In the genomic region with DNA sequence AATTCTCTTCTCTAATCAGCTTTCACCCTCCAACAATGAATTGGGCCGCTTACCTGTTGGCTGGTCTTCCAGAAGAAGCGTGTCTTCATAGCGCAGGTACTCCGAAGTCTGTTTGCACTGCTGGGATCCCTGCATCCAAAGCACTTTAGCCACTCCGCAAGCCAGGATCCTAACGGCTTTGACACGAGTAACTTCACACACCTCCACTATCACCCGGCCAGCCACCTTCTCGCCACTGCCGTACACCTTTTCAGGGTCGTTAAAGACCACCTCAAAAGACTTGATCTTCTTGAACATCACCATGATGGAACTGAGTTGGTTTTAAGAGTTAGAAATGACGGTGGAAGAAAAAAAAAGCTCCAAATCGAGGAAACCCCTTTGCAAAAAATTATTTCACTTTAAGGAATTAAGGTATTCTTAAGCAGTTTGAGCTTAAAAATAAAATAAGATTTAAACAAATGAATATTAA, we compare ENCODE assay signal across 1 cellular context.
TF ChIP-seq lines count a peak whose summit lies in the region.

No MANE protein-coding gene starts in this region.

TF ChIP-seq in K562, 482 proteins besides CTCF, POLR2A, EP300 and RAD21 (continues in another document):
- TF ChIP-seq, protein P1, sequence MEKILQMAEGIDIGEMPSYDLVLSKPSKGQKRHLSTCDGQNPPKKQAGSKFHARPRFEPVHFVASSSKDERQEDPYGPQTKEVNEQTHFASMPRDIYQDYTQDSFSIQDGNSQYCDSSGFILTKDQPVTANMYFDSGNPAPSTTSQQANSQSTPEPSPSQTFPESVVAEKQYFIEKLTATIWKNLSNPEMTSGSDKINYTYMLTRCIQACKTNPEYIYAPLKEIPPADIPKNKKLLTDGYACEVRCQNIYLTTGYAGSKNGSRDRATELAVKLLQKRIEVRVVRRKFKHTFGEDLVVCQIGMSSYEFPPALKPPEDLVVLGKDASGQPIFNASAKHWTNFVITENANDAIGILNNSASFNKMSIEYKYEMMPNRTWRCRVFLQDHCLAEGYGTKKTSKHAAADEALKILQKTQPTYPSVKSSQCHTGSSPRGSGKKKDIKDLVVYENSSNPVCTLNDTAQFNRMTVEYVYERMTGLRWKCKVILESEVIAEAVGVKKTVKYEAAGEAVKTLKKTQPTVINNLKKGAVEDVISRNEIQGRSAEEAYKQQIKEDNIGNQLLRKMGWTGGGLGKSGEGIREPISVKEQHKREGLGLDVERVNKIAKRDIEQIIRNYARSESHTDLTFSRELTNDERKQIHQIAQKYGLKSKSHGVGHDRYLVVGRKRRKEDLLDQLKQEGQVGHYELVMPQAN (IDR thresholded peaks at IDR 0.05; ENCODE audit: borderline replicate concordance) = peak; percentile 69
- peak; percentile 80 for TF ChIP-seq SOX6 (IDR thresholded peaks at IDR 0.05)
- TF ChIP-seq HMG20B (CRISPR knock-in tag; IDR thresholded peaks at IDR 0.05) = 0 out of 2 replicates have a peak, but pooled peaks have one; percentile 71
- TF ChIP-seq HDAC1 (IDR thresholded peaks at IDR 0.05) = peak in 1 of 2 experiments; percentile 58; a peak in 1 of 4 replicates
- TF ChIP-seq KAT7 (CRISPR knock-in tag; IDR thresholded peaks at IDR 0.05; ENCODE audit: borderline replicate concordance) = 0 out of 2 replicates have a peak, but pooled peaks have one; percentile 31
- 0 out of 4 replicates have a peak, but pooled peaks of 1 of the 2 experiments have one; percentile 3 for TF ChIP-seq KDM1A (IDR thresholded peaks at IDR 0.05)
- no peak for TF ChIP-seq MCM5 (IDR thresholded peaks at IDR 0.05; ENCODE audit: low read depth)
- TF ChIP-seq ZBTB12 (CRISPR knock-in tag; IDR thresholded peaks at IDR 0.05) = no peak
- TF ChIP-seq MXI1 (IDR thresholded peaks at IDR 0.05; ENCODE audit: low read depth, low read length) = no peak
- TF ChIP-seq ZNF77 (CRISPR knock-in tag; IDR thresholded peaks at IDR 0.05) = peak; percentile 84; the same call in 1 of the 2 replicates
- TF ChIP-seq KDM5B (IDR thresholded peaks at IDR 0.05; ENCODE audit: insufficient replicate concordance, low read depth, low read length) = peak; percentile 62
- no peak for TF ChIP-seq MEIS2 (IDR thresholded peaks at IDR 0.05; ENCODE audit: partially characterized antibody)
- 0 out of 2 replicates have a peak, but pooled peaks have one; percentile 13 for TF ChIP-seq ZNF584 (CRISPR knock-in tag; IDR thresholded peaks at IDR 0.05; ENCODE audit: low read depth)
- 0 out of 2 replicates have a peak, but pooled peaks have one; percentile 26 for TF ChIP-seq RFX1 (IDR thresholded peaks at IDR 0.05)
- TF ChIP-seq TFE3 (CRISPR knock-in tag; IDR thresholded peaks at IDR 0.05) = no peak
- TF ChIP-seq UBTF (IDR thresholded peaks at IDR 0.05; ENCODE audit: borderline replicate concordance in 1 of 2, low read depth in 2 of 2, low read length in 2 of 2) = peak in 1 of 2 experiments; percentile 65; a peak in 1 of 4 replicates
- TF ChIP-seq ZBTB7A (IDR thresholded peaks at IDR 0.05; ENCODE audit: borderline replicate concordance, control insufficient read depth, low read depth, low read length) = peak; percentile 78
- TF ChIP-seq RBM17 (IDR thresholded peaks at IDR 0.05; ENCODE audit: borderline replicate concordance, low read depth, low read length) = no peak
- TF ChIP-seq JUND (IDR thresholded peaks at IDR 0.05; ENCODE audit: borderline replicate concordance, low read depth, low read length) = 0 out of 2 replicates have a peak, but pooled peaks have one; percentile 2
- no peak for TF ChIP-seq JUND (tag; IDR thresholded peaks at IDR 0.05; ENCODE audit: borderline replicate concordance, low read depth, low read length)
- TF ChIP-seq, protein P2, sequence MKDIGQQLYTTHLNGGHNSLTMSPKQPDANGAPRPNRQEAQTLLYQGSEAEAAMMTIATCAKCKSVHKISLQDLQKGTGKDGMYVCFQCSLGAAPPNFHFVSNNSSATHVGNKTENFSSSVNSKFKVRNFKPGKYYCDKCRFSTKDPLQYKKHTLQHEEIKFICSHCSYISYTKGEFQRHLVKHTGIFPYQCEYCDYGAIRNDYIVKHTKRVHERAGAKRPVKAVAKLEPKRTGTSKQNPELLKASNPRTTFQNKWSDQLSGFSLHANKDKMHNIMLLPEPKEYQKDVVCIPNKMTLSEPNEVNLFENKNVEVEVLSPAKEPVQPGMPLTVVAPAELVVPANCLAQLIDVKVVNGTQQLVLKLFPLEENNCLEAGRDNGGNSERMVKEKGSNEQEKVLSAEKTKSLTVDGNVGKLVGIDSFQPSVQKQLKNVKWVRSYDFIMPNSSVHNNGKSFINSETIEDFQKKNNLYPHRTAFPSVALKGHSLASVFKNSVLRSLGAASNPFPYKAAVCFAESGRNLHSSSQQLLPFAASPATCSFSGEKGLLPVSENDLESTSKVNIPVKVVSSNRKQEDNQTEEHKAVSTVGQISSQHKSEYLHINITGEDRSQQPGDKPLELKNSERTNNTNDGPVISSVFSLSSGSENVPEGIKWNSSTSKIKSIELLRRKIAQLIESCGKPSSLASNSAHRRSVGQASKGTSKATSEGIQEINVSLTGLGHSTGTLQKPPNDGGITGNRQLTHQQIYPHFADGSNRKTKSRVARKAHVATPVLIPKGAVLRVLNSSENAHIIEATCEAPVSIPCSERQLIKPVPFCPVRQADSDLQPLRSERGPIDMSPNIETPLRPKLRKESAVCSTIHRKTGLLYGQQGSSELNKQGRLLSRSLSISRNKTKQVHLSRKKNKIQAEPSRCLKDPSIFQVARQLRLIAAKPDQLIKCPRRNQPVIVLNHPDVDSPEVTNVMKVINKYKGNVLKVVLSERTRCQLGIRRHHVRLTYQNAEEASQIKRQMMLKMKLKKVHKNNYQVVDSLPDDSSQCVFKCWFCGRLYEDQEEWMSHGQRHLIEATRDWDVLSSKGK (CRISPR knock-in tag; IDR thresholded peaks at IDR 0.05) = peak; percentile 13; the same call in 1 of the 2 replicates
- peak; percentile 95 for TF ChIP-seq LARP7 (IDR thresholded peaks at IDR 0.05)
- peak; percentile 44; the same call in 1 of the 2 replicates for TF ChIP-seq OTX1 (CRISPR knock-in tag; IDR thresholded peaks at IDR 0.05)
- TF ChIP-seq EWSR1 (IDR thresholded peaks at IDR 0.05; ENCODE audit: borderline replicate concordance, low read depth, partially characterized antibody) = no peak
- TF ChIP-seq, protein P3, sequence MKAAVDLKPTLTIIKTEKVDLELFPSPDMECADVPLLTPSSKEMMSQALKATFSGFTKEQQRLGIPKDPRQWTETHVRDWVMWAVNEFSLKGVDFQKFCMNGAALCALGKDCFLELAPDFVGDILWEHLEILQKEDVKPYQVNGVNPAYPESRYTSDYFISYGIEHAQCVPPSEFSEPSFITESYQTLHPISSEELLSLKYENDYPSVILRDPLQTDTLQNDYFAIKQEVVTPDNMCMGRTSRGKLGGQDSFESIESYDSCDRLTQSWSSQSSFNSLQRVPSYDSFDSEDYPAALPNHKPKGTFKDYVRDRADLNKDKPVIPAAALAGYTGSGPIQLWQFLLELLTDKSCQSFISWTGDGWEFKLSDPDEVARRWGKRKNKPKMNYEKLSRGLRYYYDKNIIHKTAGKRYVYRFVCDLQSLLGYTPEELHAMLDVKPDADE (conservative IDR thresholded peaks at IDR 0.05; ENCODE audit: control insufficient read depth, low read depth, low read length) = peak; percentile 50; the same call in 1 of the 2 replicates
- TF ChIP-seq KLF10 (CRISPR knock-in tag; IDR thresholded peaks at IDR 0.05) = peak; percentile 64
- no peak for TF ChIP-seq GATAD2B (IDR thresholded peaks at IDR 0.05; ENCODE audit: borderline replicate concordance)
- TF ChIP-seq ERF (CRISPR knock-in tag; IDR thresholded peaks at IDR 0.05) = peak; percentile 70; the same call in 1 of the 2 replicates
- TF ChIP-seq CCNT2 (IDR thresholded peaks at IDR 0.05; ENCODE audit: borderline replicate concordance, extremely low read depth, insufficient read length, low read depth, low read length) = peak; percentile 10
- TF ChIP-seq, protein P4, sequence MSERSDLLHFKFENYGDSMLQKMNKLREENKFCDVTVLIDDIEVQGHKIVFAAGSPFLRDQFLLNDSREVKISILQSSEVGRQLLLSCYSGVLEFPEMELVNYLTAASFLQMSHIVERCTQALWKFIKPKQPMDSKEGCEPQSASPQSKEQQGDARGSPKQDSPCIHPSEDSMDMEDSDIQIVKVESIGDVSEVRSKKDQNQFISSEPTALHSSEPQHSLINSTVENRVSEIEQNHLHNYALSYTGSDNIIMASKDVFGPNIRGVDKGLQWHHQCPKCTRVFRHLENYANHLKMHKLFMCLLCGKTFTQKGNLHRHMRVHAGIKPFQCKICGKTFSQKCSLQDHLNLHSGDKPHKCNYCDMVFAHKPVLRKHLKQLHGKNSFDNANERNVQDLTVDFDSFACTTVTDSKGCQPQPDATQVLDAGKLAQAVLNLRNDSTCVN (CRISPR knock-in tag; IDR thresholded peaks at IDR 0.05) = peak; percentile 26; the same call in 1 of the 2 replicates
- peak; percentile 28; the same call in 1 of the 2 replicates for TF ChIP-seq CHAMP1 (IDR thresholded peaks at IDR 0.05)
- no peak for TF ChIP-seq MEF2A (IDR thresholded peaks at IDR 0.05; ENCODE audit: control insufficient read depth, low read depth, low read length)
- TF ChIP-seq SMARCA4 (IDR thresholded peaks at IDR 0.05) = no peak
- no peak for TF ChIP-seq CEBPG (CRISPR knock-in tag; IDR thresholded peaks at IDR 0.05)
- no peak for TF ChIP-seq CEBPG (tag; conservative IDR thresholded peaks at IDR 0.05 in 1 of 2, IDR thresholded peaks at IDR 0.05 in 1 of 2)
- TF ChIP-seq SP1 (CRISPR knock-in tag; IDR thresholded peaks at IDR 0.05) = no peak
- no peak for TF ChIP-seq GTF2E2 (tag; IDR thresholded peaks at IDR 0.05)
- peak; percentile 32; the same call in 1 of the 2 replicates for TF ChIP-seq ZNF3 (CRISPR knock-in tag; IDR thresholded peaks at IDR 0.05)
- 0 out of 2 replicates have a peak, but pooled peaks have one; percentile 6 for TF ChIP-seq ID3 (CRISPR knock-in tag; IDR thresholded peaks at IDR 0.05)
- TF ChIP-seq ID3 (tag; IDR thresholded peaks at IDR 0.05) = no peak
- peak; percentile 72 to 90; a peak in 3 of 4 replicates for TF ChIP-seq ARNT (IDR thresholded peaks at IDR 0.05)
